ENCODE assay signal across 1 cellular context in genomic region chr13:24627864-24628418, GRCh38.
A peak's percentile ranks its signal among the peaks of the same experiment; 100 is the strongest.
TF ChIP-seq lines count a peak whose summit lies in the region.

No MANE protein-coding gene starts in this region.

TF ChIP-seq in K562, 482 proteins besides CTCF, POLR2A, EP300 and RAD21 (continues in another document):
- no peak for TF ChIP-seq ZNF282 (CRISPR knock-in tag; IDR thresholded peaks at IDR 0.05)
- no peak for TF ChIP-seq SMAD4 (CRISPR knock-in tag; conservative IDR thresholded peaks at IDR 0.05)
- TF ChIP-seq RBM22 (IDR thresholded peaks at IDR 0.05; ENCODE audit: low read depth, low read length, poor library complexity, severe bottlenecking) = no peak
- no peak for TF ChIP-seq MITF (IDR thresholded peaks at IDR 0.05)
- TF ChIP-seq EHMT2 (IDR thresholded peaks at IDR 0.05) = 0 out of 2 replicates have a peak, but pooled peaks have one; percentile 12
- TF ChIP-seq, protein P1, sequence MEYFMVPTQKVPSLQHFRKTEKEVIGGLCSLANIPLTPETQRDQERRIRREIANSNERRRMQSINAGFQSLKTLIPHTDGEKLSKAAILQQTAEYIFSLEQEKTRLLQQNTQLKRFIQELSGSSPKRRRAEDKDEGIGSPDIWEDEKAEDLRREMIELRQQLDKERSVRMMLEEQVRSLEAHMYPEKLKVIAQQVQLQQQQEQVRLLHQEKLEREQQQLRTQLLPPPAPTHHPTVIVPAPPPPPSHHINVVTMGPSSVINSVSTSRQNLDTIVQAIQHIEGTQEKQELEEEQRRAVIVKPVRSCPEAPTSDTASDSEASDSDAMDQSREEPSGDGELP (CRISPR knock-in tag; IDR thresholded peaks at IDR 0.05; ENCODE audit: borderline replicate concordance) = peak; percentile 72; the same call in 1 of the 2 replicates
- TF ChIP-seq OTX1 (CRISPR knock-in tag; IDR thresholded peaks at IDR 0.05) = no peak
- no peak for TF ChIP-seq THRB (CRISPR knock-in tag; conservative IDR thresholded peaks at IDR 0.05)
- no peak for TF ChIP-seq FOXP1 (CRISPR knock-in tag; IDR thresholded peaks at IDR 0.05)
- no peak for TF ChIP-seq JUN (IDR thresholded peaks at IDR 0.05; ENCODE audit: borderline replicate concordance, low read depth, low read length)
- no peak for TF ChIP-seq JUN (CRISPR knock-in tag; IDR thresholded peaks at IDR 0.05; ENCODE audit: borderline replicate concordance)
- TF ChIP-seq, protein P2, sequence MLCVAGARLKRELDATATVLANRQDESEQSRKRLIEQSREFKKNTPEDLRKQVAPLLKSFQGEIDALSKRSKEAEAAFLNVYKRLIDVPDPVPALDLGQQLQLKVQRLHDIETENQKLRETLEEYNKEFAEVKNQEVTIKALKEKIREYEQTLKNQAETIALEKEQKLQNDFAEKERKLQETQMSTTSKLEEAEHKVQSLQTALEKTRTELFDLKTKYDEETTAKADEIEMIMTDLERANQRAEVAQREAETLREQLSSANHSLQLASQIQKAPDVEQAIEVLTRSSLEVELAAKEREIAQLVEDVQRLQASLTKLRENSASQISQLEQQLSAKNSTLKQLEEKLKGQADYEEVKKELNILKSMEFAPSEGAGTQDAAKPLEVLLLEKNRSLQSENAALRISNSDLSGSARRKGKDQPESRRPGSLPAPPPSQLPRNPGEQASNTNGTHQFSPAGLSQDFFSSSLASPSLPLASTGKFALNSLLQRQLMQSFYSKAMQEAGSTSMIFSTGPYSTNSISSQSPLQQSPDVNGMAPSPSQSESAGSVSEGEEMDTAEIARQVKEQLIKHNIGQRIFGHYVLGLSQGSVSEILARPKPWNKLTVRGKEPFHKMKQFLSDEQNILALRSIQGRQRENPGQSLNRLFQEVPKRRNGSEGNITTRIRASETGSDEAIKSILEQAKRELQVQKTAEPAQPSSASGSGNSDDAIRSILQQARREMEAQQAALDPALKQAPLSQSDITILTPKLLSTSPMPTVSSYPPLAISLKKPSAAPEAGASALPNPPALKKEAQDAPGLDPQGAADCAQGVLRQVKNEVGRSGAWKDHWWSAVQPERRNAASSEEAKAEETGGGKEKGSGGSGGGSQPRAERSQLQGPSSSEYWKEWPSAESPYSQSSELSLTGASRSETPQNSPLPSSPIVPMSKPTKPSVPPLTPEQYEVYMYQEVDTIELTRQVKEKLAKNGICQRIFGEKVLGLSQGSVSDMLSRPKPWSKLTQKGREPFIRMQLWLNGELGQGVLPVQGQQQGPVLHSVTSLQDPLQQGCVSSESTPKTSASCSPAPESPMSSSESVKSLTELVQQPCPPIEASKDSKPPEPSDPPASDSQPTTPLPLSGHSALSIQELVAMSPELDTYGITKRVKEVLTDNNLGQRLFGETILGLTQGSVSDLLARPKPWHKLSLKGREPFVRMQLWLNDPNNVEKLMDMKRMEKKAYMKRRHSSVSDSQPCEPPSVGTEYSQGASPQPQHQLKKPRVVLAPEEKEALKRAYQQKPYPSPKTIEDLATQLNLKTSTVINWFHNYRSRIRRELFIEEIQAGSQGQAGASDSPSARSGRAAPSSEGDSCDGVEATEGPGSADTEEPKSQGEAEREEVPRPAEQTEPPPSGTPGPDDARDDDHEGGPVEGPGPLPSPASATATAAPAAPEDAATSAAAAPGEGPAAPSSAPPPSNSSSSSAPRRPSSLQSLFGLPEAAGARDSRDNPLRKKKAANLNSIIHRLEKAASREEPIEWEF (CRISPR knock-in tag; IDR thresholded peaks at IDR 0.05) = no peak
- TF ChIP-seq BDP1 (IDR thresholded peaks at IDR 0.05; ENCODE audit: insufficient read depth, insufficient read length) = no peak
- TF ChIP-seq TEAD1 (CRISPR knock-in tag; IDR thresholded peaks at IDR 0.05) = no peak
- TF ChIP-seq ZNF354B (CRISPR knock-in tag; IDR thresholded peaks at IDR 0.05) = no peak
- peak; percentile 29; the same call in 1 of the 2 replicates for TF ChIP-seq L3MBTL2 (IDR thresholded peaks at IDR 0.05)
- no peak for TF ChIP-seq EGR1 (conservative IDR thresholded peaks at IDR 0.05)
- no peak for TF ChIP-seq SRSF3 (IDR thresholded peaks at IDR 0.05; ENCODE audit: insufficient read depth, low read length)
- TF ChIP-seq SIN3B (IDR thresholded peaks at IDR 0.05; ENCODE audit: low read depth) = no peak
- no peak for TF ChIP-seq U2AF2 (optimal IDR thresholded peaks at IDR 0.05; ENCODE audit: low read depth, low read length)
- no peak for TF ChIP-seq HMGXB4 (CRISPR knock-in tag; IDR thresholded peaks at IDR 0.05)
- TF ChIP-seq PTTG1 (tag; IDR thresholded peaks at IDR 0.05; ENCODE audit: low read depth) = no peak
- TF ChIP-seq ZNF253 (CRISPR knock-in tag; conservative IDR thresholded peaks at IDR 0.05) = no peak
- no peak for TF ChIP-seq EP400 (IDR thresholded peaks at IDR 0.05)
- no peak for TF ChIP-seq ZNF655 (CRISPR knock-in tag; IDR thresholded peaks at IDR 0.05)
- TF ChIP-seq ZKSCAN1 (IDR thresholded peaks at IDR 0.05; ENCODE audit: low read depth, low read length) = peak; percentile 62
- TF ChIP-seq, protein P3, sequence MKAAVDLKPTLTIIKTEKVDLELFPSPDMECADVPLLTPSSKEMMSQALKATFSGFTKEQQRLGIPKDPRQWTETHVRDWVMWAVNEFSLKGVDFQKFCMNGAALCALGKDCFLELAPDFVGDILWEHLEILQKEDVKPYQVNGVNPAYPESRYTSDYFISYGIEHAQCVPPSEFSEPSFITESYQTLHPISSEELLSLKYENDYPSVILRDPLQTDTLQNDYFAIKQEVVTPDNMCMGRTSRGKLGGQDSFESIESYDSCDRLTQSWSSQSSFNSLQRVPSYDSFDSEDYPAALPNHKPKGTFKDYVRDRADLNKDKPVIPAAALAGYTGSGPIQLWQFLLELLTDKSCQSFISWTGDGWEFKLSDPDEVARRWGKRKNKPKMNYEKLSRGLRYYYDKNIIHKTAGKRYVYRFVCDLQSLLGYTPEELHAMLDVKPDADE (conservative IDR thresholded peaks at IDR 0.05; ENCODE audit: control insufficient read depth, low read depth, low read length) = no peak
- TF ChIP-seq ZNF41 (CRISPR knock-in tag; conservative IDR thresholded peaks at IDR 0.05) = no peak
- TF ChIP-seq ZNF224 (CRISPR knock-in tag; IDR thresholded peaks at IDR 0.05) = no peak
- no peak for TF ChIP-seq ADNP (tag; IDR thresholded peaks at IDR 0.05)
- no peak for TF ChIP-seq MEIS2 (IDR thresholded peaks at IDR 0.05; ENCODE audit: partially characterized antibody)
- no peak for TF ChIP-seq RBM25 (IDR thresholded peaks at IDR 0.05; ENCODE audit: low read depth, low read length, severe bottlenecking)
- no peak for TF ChIP-seq ZMIZ1 (IDR thresholded peaks at IDR 0.05; ENCODE audit: low read depth in 2 of 2, low read length in 2 of 2)
- no peak for TF ChIP-seq RBM34 (IDR thresholded peaks at IDR 0.05; ENCODE audit: borderline replicate concordance, insufficient read depth, low read length)
- TF ChIP-seq ZEB2 (IDR thresholded peaks at IDR 0.05) = no peak
- no peak for TF ChIP-seq NFRKB (IDR thresholded peaks at IDR 0.05; ENCODE audit: low read depth)
- TF ChIP-seq ZHX1 (conservative IDR thresholded peaks at IDR 0.05; ENCODE audit: low read length) = no peak
- no peak for TF ChIP-seq SNIP1 (IDR thresholded peaks at IDR 0.05; ENCODE audit: low read depth)
- no peak for TF ChIP-seq CHD1 (IDR thresholded peaks at IDR 0.05; ENCODE audit: low read length)
- TF ChIP-seq, protein P4, sequence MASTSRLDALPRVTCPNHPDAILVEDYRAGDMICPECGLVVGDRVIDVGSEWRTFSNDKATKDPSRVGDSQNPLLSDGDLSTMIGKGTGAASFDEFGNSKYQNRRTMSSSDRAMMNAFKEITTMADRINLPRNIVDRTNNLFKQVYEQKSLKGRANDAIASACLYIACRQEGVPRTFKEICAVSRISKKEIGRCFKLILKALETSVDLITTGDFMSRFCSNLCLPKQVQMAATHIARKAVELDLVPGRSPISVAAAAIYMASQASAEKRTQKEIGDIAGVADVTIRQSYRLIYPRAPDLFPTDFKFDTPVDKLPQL (IDR thresholded peaks at IDR 0.05; ENCODE audit: extremely low read depth, insufficient read length) = no peak
